Comparison of ENCODE assay signal across 2 cellular contexts in the genomic region with DNA sequence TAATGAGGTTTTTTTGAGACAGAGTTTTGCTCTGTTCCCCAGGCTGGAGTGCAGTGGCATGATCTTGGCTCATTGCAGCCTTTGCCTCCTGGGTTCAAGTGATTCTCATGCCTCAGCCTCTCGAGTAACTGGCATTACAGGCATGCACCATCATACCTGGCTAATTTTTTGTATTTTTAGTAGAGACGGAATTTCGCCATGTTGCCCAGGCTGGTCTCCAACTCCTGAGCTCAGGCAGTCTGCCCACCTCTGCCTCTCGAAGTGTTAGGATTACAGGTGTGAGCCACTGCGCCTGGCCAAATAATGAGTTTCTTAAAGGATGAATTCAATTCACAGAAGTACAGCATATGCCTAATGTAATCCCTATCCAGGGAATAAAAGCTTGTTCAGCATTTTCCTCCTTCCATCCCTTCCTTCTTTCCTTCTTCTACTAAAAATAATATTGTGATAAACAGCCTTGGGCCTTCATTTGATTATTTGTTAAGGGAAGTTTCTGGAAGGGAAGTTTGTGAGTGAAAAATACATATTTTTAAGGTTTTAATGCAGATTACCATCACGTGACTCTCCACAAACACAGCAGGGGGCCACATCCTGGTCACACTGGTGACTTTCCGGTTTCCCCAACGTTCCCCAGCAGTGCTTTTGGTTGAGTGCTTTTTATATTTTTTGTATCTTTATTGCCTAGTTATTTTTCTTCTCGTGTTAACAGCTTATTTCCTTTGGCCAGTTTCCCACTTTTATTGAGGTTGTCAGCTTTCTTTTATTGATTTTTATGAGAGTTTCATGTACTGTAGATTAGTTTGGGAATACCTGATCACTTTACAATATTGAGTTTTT.
TF ChIP-seq lines count a peak whose summit lies in the region.

No MANE protein-coding gene starts in this region.

TF ChIP-seq in HepG2, 621 proteins besides CTCF, POLR2A, EP300 and RAD21:
- no peak for TF ChIP-seq ARNTL (CRISPR knock-in tag; IDR thresholded peaks at IDR 0.05)
- TF ChIP-seq FOSL1 (CRISPR knock-in tag; IDR thresholded peaks at IDR 0.05; ENCODE audit: borderline replicate concordance) = no peak
- TF ChIP-seq, protein P1, sequence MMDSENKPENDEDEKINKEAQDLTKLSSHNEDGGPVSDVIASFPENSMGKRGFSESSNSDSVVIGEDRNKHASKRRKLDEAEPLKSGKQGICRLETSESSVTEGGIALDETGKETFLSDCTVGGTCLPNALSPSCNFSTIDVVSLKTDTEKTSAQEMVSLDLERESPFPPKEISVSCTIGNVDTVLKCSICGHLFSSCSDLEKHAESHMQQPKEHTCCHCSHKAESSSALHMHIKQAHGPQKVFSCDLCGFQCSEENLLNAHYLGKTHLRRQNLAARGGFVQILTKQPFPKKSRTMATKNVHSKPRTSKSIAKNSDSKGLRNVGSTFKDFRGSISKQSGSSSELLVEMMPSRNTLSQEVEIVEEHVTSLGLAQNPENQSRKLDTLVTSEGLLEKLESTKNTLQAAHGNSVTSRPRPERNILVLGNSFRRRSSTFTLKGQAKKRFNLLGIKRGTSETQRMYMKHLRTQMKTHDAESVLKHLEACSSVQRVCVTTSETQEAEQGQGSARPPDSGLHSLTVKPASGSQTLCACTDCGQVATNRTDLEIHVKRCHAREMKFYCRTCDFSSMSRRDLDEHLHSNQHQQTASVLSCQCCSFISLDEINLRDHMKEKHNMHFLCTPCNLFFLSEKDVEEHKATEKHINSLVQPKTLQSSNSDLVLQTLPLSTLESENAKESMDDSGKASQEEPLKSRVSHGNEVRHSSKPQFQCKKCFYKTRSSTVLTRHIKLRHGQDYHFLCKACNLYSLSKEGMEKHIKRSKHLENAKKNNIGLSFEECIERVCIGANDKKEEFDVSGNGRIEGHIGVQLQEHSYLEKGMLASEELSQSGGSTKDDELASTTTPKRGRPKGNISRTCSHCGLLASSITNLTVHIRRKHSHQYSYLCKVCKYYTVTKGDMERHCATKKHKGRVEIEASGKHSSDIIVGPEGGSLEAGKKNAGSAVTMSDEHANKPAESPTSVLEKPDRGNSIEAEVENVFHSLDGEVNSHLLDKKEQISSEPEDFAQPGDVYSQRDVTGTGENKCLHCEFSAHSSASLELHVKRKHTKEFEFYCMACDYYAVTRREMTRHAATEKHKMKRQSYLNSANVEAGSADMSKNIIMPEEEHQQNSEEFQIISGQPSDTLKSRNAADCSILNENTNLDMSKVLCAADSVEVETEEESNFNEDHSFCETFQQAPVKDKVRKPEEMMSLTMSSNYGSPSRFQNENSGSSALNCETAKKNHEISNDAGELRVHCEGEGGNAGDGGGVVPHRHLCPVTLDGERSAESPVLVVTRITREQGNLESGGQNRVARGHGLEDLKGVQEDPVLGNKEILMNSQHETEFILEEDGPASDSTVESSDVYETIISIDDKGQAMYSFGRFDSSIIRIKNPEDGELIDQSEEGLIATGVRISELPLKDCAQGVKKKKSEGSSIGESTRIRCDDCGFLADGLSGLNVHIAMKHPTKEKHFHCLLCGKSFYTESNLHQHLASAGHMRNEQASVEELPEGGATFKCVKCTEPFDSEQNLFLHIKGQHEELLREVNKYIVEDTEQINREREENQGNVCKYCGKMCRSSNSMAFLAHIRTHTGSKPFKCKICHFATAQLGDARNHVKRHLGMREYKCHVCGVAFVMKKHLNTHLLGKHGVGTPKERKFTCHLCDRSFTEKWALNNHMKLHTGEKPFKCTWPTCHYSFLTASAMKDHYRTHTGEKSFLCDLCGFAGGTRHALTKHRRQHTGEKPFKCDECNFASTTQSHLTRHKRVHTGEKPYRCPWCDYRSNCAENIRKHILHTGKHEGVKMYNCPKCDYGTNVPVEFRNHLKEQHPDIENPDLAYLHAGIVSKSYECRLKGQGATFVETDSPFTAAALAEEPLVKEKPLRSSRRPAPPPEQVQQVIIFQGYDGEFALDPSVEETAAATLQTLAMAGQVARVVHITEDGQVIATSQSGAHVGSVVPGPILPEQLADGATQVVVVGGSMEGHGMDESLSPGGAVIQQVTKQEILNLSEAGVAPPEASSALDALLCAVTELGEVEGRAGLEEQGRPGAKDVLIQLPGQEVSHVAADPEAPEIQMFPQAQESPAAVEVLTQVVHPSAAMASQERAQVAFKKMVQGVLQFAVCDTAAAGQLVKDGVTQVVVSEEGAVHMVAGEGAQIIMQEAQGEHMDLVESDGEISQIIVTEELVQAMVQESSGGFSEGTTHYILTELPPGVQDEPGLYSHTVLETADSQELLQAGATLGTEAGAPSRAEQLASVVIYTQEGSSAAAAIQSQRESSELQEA (CRISPR knock-in tag; IDR thresholded peaks at IDR 0.05; ENCODE audit: not compliant biosample characterization) = no peak
- TF ChIP-seq MAFF (IDR thresholded peaks at IDR 0.05; ENCODE audit: low read depth, low read length) = peak; percentile 80
- TF ChIP-seq, protein P2, sequence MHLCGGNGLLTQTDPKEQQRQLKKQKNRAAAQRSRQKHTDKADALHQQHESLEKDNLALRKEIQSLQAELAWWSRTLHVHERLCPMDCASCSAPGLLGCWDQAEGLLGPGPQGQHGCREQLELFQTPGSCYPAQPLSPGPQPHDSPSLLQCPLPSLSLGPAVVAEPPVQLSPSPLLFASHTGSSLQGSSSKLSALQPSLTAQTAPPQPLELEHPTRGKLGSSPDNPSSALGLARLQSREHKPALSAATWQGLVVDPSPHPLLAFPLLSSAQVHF (CRISPR knock-in tag; IDR thresholded peaks at IDR 0.05) = no peak
- TF ChIP-seq ZNF530 (CRISPR knock-in tag; IDR thresholded peaks at IDR 0.05; ENCODE audit: low read depth) = no peak
- no peak for TF ChIP-seq ERF (CRISPR knock-in tag; IDR thresholded peaks at IDR 0.05)
- TF ChIP-seq MAFK (conservative IDR thresholded peaks at IDR 0.05 in 1 of 2, IDR thresholded peaks at IDR 0.05 in 1 of 2; ENCODE audit: low read length in 2 of 2) = peak; percentile 80 to 83
TF ChIP-seq in HepG2: peak in this region for 2.

TF ChIP-seq in H1, 55 proteins besides CTCF, POLR2A, EP300 and RAD21:
- TF ChIP-seq MAFK (IDR thresholded peaks at IDR 0.05; ENCODE audit: low read depth, low read length) (peak; percentile 58; the same call in 1 of the 2 replicates), NANOG (IDR thresholded peaks at IDR 0.05; ENCODE audit: insufficient read depth, low read depth, low read length, poor library complexity, severe bottlenecking) (no peak)
